In the genomic region with DNA sequence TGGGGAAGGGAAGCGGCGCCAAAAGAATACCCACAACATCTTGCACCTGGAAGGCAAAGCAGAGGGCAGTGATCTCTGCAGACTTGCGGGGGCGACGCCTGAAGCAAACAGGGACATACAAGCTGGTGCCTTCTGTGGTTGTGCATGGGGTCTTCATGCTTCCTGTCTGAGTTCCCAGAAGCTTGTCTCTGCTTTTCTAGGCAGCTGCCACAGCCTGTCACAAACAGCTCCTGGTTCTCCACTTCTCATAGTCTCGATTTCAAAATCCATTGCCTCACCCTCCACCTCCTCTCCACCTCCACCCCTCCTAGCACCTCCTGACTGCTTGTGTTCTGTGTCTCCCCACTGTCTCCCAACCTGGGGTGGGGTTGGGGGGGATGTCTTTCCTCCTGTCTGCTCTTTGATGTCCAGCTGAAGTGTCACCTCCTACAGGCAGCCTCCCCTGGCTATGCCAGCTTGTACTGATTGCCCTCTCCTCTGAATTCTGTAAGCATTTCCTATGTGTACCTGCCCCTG, we compare ENCODE assay signal across 8 cellular contexts. TPM values are rescaled to one million over a fixed set of nuclear protein-coding genes. Genes with fewer than 3 reads are reported as not detected.
DNase-seq lines count a peak whose midpoint lies in the region; ATAC-seq, FAIRE-seq and TF ChIP-seq lines count a peak whose summit lies in the region.

No MANE protein-coding gene starts in this region.

- ATAC-seq in CD8-positive, alpha-beta T cell, result peak; percentile 17

- POLR2A ChIA-PET in CD8-positive, alpha-beta T cell (lab: Charles Lee), result interaction anchor here (0.6 to 1.9 kb wide), 2 partner anchors 28 to 284 kb away, joined by 3 to 7 read pairs; a partner anchor contains a TSS
- POLR2A ChIA-PET in HEK293 (lab: Yijun Ruan, JAX), result interaction anchor here (1.0 kb wide), 1 partner anchor 110 kb away, joined by 3 read pairs; a partner anchor contains a TSS

- H3K27me3 ChIP-seq in CD8-positive, alpha-beta T cell (ENCODE audit: insufficient read depth, low read length), result no peaks in the 10 kb centered on the region
- H3K27me3 ChIP-seq in MG63, result no peaks in the 10 kb centered on the region
- H3K27me3 ChIP-seq in uterus, result no peaks in the 10 kb centered on the region

- peaks cover 2% of the 10 kb centered on the region for H3K9me3 Mint-ChIP-seq in CD8-positive, alpha-beta T cell
- H3K9me3 Mint-ChIP-seq in activated T-helper 1 cell treated with anti-CD3 and anti-CD28 coated beads, Interleukin-12 subunit alpha, Interleukin-12 subunit beta, Interleukin-2, Interleukin-4 antibody, amounts not matched to agents 30 ng/mL and 10 ng/mL and 1 ng/mL, durations not matched to agents 14 hours and 24 hours and 36 hours, result no peaks in the 10 kb centered on the region
- peaks cover 17% of the 10 kb centered on the region for H3K9me3 Mint-ChIP-seq in mesothelial cell of epicardium

- H3K4me3 ChIP-seq in CD8-positive, alpha-beta T cell (ENCODE audit: low read depth, low read length), result peak overlapping the region; percentile 69
- H3K4me3 ChIP-seq in HEK293 (ENCODE audit: low read depth, low read length), result no peak overlapping the region
- no peak overlapping the region for H3K4me3 ChIP-seq in MG63
- no peak overlapping the region for H3K4me3 ChIP-seq in uterus

- no peaks in the 10 kb centered on the region for H3K9me3 ChIP-seq in CD8-positive, alpha-beta T cell (ENCODE audit: low read length)
- H3K9me3 ChIP-seq in HEK293 (ENCODE audit: control insufficient read depth, insufficient read depth, low read depth, low read length) (no peaks in the 10 kb centered on the region), MG63 (no peaks in the 10 kb centered on the region), uterus (no peaks in the 10 kb centered on the region)

- H3K36me3 Mint-ChIP-seq in CD8-positive, alpha-beta T cell, result no peaks in the 10 kb centered on the region
- H3K36me3 Mint-ChIP-seq in activated T-helper 1 cell treated with anti-CD3 and anti-CD28 coated beads, Interleukin-12 subunit alpha, Interleukin-12 subunit beta, Interleukin-2, Interleukin-4 antibody, amounts not matched to agents 30 ng/mL and 10 ng/mL and 1 ng/mL, durations not matched to agents 14 hours and 24 hours and 36 hours (ENCODE audit: low read depth), result peaks cover 2% of the 10 kb centered on the region
- peaks cover 2% of the 10 kb centered on the region for H3K36me3 Mint-ChIP-seq in mesothelial cell of epicardium

- peaks cover 3% of the 10 kb centered on the region for H3K27me3 Mint-ChIP-seq in CD8-positive, alpha-beta T cell (ENCODE audit: low read depth)
- H3K27me3 Mint-ChIP-seq in activated T-helper 1 cell treated with anti-CD3 and anti-CD28 coated beads, Interleukin-12 subunit alpha, Interleukin-12 subunit beta, Interleukin-2, Interleukin-4 antibody, amounts not matched to agents 30 ng/mL and 10 ng/mL and 1 ng/mL, durations not matched to agents 14 hours and 24 hours and 36 hours (ENCODE audit: insufficient read depth), result peaks cover 21% of the 10 kb centered on the region
- H3K27me3 Mint-ChIP-seq in mesothelial cell of epicardium (ENCODE audit: low read depth), result peaks cover 28% of the 10 kb centered on the region

- peaks cover 19% of the 10 kb centered on the region for H3K4me1 Mint-ChIP-seq in CD8-positive, alpha-beta T cell (ENCODE audit: low read depth)
- H3K4me1 Mint-ChIP-seq in activated T-helper 1 cell treated with anti-CD3 and anti-CD28 coated beads, Interleukin-12 subunit alpha, Interleukin-12 subunit beta, Interleukin-2, Interleukin-4 antibody, amounts not matched to agents 30 ng/mL and 10 ng/mL and 1 ng/mL, durations not matched to agents 14 hours and 24 hours and 36 hours (ENCODE audit: low read depth), result peaks cover 44% of the 10 kb centered on the region
- H3K4me1 Mint-ChIP-seq in mesothelial cell of epicardium, result peaks cover 30% of the 10 kb centered on the region

- no peak for TF ChIP-seq POLR2A in uterus (IDR thresholded peaks at IDR 0.05)
- no peak for TF ChIP-seq POLR2A in GM12892 (IDR thresholded peaks at IDR 0.05; ENCODE audit: low read depth, low read length)

- no peak overlapping the region for H3K27ac ChIP-seq in CD8-positive, alpha-beta T cell (ENCODE audit: low read depth, low read length)
- H3K27ac ChIP-seq in HEK293 (ENCODE audit: extremely low read depth, low read depth, low read length), result peak overlapping the region; percentile 13; the same call in 1 of the 2 replicates
- no peak overlapping the region for H3K27ac ChIP-seq in uterus

- H3K4me1 ChIP-seq in CD8-positive, alpha-beta T cell (ENCODE audit: insufficient read depth, low read length), result peaks cover 11% of the 10 kb centered on the region
- no peaks in the 10 kb centered on the region; the same call in 1 of the 2 replicates for H3K4me1 ChIP-seq in HEK293 (ENCODE audit: control insufficient read depth, insufficient read depth, low read length)
- H3K4me1 ChIP-seq in uterus, result no peaks in the 10 kb centered on the region

- H3K36me3 ChIP-seq in CD8-positive, alpha-beta T cell (ENCODE audit: insufficient read depth, low read length), result no peaks in the 10 kb centered on the region
- H3K36me3 ChIP-seq in HEK293 (ENCODE audit: control insufficient read depth in 2 of 2, insufficient read depth in 1 of 2, low read length in 2 of 2), result no peaks in the 10 kb centered on the region
- H3K36me3 ChIP-seq in MG63, result no peaks in the 10 kb centered on the region
- H3K36me3 ChIP-seq in uterus, result no peaks in the 10 kb centered on the region

- peak overlapping the region; percentile 77 for H3K27ac Mint-ChIP-seq in CD8-positive, alpha-beta T cell
- H3K27ac Mint-ChIP-seq in activated T-helper 1 cell treated with anti-CD3 and anti-CD28 coated beads, Interleukin-12 subunit alpha, Interleukin-12 subunit beta, Interleukin-2, Interleukin-4 antibody, amounts not matched to agents 30 ng/mL and 10 ng/mL and 1 ng/mL, durations not matched to agents 14 hours and 24 hours and 36 hours, result no peak overlapping the region
- no peak overlapping the region for H3K27ac Mint-ChIP-seq in mesothelial cell of epicardium

- peak overlapping the region; percentile 84 for H3K4me3 Mint-ChIP-seq in CD8-positive, alpha-beta T cell
- peak overlapping the region; percentile 71 for H3K4me3 Mint-ChIP-seq in activated T-helper 1 cell treated with anti-CD3 and anti-CD28 coated beads, Interleukin-12 subunit alpha, Interleukin-12 subunit beta, Interleukin-2, Interleukin-4 antibody, amounts not matched to agents 30 ng/mL and 10 ng/mL and 1 ng/mL, durations not matched to agents 14 hours and 24 hours and 36 hours
- peak overlapping the region; percentile 59 for H3K4me3 Mint-ChIP-seq in mesothelial cell of epicardium

- no peak for TF ChIP-seq CTCF in CD8-positive, alpha-beta T cell (IDR thresholded peaks at IDR 0.05)
- TF ChIP-seq CTCF in HEK293 (tag by site-specific recombination; IDR thresholded peaks at IDR 0.05) (no peak), mesothelial cell of epicardium (IDR thresholded peaks at IDR 0.05; ENCODE audit: unreplicated experiment) (no peak), uterus (IDR thresholded peaks at IDR 0.05) (no peak)

- FAIRE-seq in GM12892 (lab: Jason Lieb, UNC), result no peak

- CTCF ChIA-PET in CD8-positive, alpha-beta T cell (lab: Charles Lee), result interaction anchor here (1.0 to 2.0 kb wide), 12 partner anchors 13 to 110 kb away, joined by 3 to 7 read pairs (median 4); a partner anchor contains a TSS
- CTCF ChIA-PET in HEK293 (lab: Yijun Ruan, JAX), result interaction anchor here (0.9 to 2.1 kb wide), 12 partner anchors 9 to 243 kb away, joined by 3 to 19 read pairs (median 4); no protein-coding TSS in a partner anchor

- peak in 1 of 7 experiments; percentile 27 for DNase-seq in CD8-positive, alpha-beta T cell
- DNase-seq in activated T-helper 1 cell treated with anti-CD3 and anti-CD28 coated beads, Interleukin-12 subunit alpha, Interleukin-12 subunit beta, Interleukin-2, Interleukin-4 antibody, amounts not matched to agents 30 ng/mL and 10 ng/mL and 1 ng/mL, durations not matched to agents 14 hours and 24 hours and 36 hours (ENCODE audit: low spot score), result no peak
- DNase-seq in mesothelial cell of epicardium (ENCODE audit: low spot score in 2 of 2, unreplicated experiment in 2 of 2) (no peak), NCI-H82 treated with DMSO at 0.1 percent for 48 hours (lab: John Stamatoyannopoulos, UW; ENCODE audit: unreplicated experiment) (no peak), MG63 (no peak), uterus (no peak), GM12892 (ENCODE audit: insufficient read length) (no peak)

- intact Hi-C loops in CD8-positive, alpha-beta T cell (cut with DNase I, micrococcal nuclease), result loop anchor here (1.0 to 5.0 kb wide), 4 partner anchors 8 to 61 kb away; a partner anchor contains a TSS
- intact Hi-C loops in activated T-helper 1 cell treated with anti-CD3 and anti-CD28 coated beads, Interleukin-12 subunit alpha, Interleukin-12 subunit beta, Interleukin-2, Interleukin-4 antibody, amounts not matched to agents 30 ng/mL and 10 ng/mL and 1 ng/mL, durations not matched to agents 14 hours and 24 hours and 36 hours (cut with micrococcal nuclease), result loop anchor here (1.0 kb wide), 4 partner anchors 29 to 92 kb away; a partner anchor contains a TSS
- intact Hi-C loops in uterus (cut with DNase I; ENCODE audit: low total_unique reads), result no loop called here

RNA-seq across cellular contexts. Expression of a gene that starts 1.7 kb away (rescaled TPM):
- under 1 TPM in 1 of 2 experiments, not detected in 1; 0.33 TPM for total RNA-seq in CD8-positive, alpha-beta T cell
- 0.29 TPM in 2 replicates for total RNA-seq in activated T-helper 1 cell treated with anti-CD3 and anti-CD28 coated beads, Interleukin-12 subunit alpha, Interleukin-12 subunit beta, Interleukin-2, Interleukin-4 antibody, amounts not matched to agents 30 ng/mL and 10 ng/mL and 1 ng/mL, durations not matched to agents 14 hours and 24 hours and 36 hours
- total RNA-seq in mesothelial cell of epicardium, result 0.24 to 0.25 TPM (median 0.25 TPM) in 3 replicates
- not detected in 2 replicates for total RNA-seq in MG63 (2014; rRNA removed; shearing (Covaris generic); ENCODE audit: low replicate concordance)
- under 1 TPM in 1 of 4 donors, not detected in 3; 0.21 TPM for total RNA-seq in uterus
- not detected for polyA plus RNA-seq in GM12892 (2012; ENCODE audit: missing spikeins)

RNA-seq across cellular contexts. Expression of a gene that starts 28.8 kb away (rescaled TPM):
- 100 to 1,000 TPM; 126 to 137 TPM for total RNA-seq in CD8-positive, alpha-beta T cell
- 64.1 and 66.1 TPM in 2 replicates for total RNA-seq in activated T-helper 1 cell treated with anti-CD3 and anti-CD28 coated beads, Interleukin-12 subunit alpha, Interleukin-12 subunit beta, Interleukin-2, Interleukin-4 antibody, amounts not matched to agents 30 ng/mL and 10 ng/mL and 1 ng/mL, durations not matched to agents 14 hours and 24 hours and 36 hours
- total RNA-seq in mesothelial cell of epicardium (47.6 to 48.1 TPM (median 47.9 TPM) in 3 replicates), uterus (10 to 100 TPM; 25.9 to 98.4 (median 75.0) TPM)
- total RNA-seq in MG63 (2014; rRNA removed; shearing (Covaris generic); ENCODE audit: low replicate concordance), result 10.6 and 32.9 TPM in 2 replicates
- 12.9 TPM for polyA plus RNA-seq in GM12892 (2012; ENCODE audit: missing spikeins)
